Comparison of ENCODE assay signal across 28 cellular contexts in genomic region chr3:69137006-69137405, GRCh38. TPM values are rescaled to one million over a fixed set of nuclear protein-coding genes. Genes with fewer than 3 reads are reported as not detected.
"Had no signal": no experiment of that assay in that cellular context is flagged by ENCODE, and none has a peak within 500 bp of the region (broad histone marks: within the 10 kb centered on the region; RNA-seq: fewer than 3 reads in every experiment).

No MANE protein-coding gene starts in this region.

- H3K4me1 Mint-ChIP-seq: activated naive CD8-positive, alpha-beta T cell treated with anti-CD3 and anti-CD28 coated beads, Interleukin-2, amount 10 ng/mL, durations not matched to agents 7 days and 5 days; WTC11 had no signal

- DNase-seq: activated CD4-positive, alpha-beta T cell treated with anti-CD3 and anti-CD28 coated beads for 48 hours; activated CD4-positive, alpha-beta T cell treated with anti-CD3 and anti-CD28 coated beads, Interleukin-2, amount 50 U/mL, for 4 hours; activated CD4-positive, CD25-positive, alpha-beta regulatory T cell treated with anti-CD3 and anti-CD28 coated beads, Interleukin-2, amount 50 U/mL, for 72 hours; activated CD8-positive, alpha-beta memory T cell treated with anti-CD3 and anti-CD28 coated beads, Interleukin-2, amount 50 U/mL, for 48 hours; activated CD8-positive, alpha-beta T cell treated with anti-CD3 and anti-CD28 coated beads, Interleukin-2, amount 10 ng/mL, durations not matched to agents 7 days and 5 days; activated naive CD4-positive, alpha-beta T cell treated with anti-CD3 and anti-CD28 coated beads, Interleukin-2, amount 50 U/mL, for 16 hours; activated naive CD8-positive, alpha-beta T cell treated with anti-CD3 and anti-CD28 coated beads, Interleukin-2, amount 10 ng/mL, durations not matched to agents 7 days and 5 days; activated T-cell treated with anti-CD3 and anti-CD28 coated beads, Interleukin-2, amount 50 U/mL, for 1 hour; MG63; MV-4-11; NCI-H1092 treated with DMSO at 0.1 percent for 48 hours; NCI-H1417 treated with DMSO at 0.1 percent for 48 hours; NCI-H1694; NCI-H2029; NCI-H2107; NCI-H2171 treated with DMSO at 0.1 percent for 48 hours; NCI-H345; NCI-H510A; NCI-H526 treated with DMSO at 0.1 percent for 48 hours; NCI-H82; SIG-M5 had no signal

- H3K27ac Mint-ChIP-seq: activated CD8-positive, alpha-beta T cell treated with anti-CD3 and anti-CD28 coated beads, Interleukin-2, amount 10 ng/mL, durations not matched to agents 7 days and 5 days; activated naive CD8-positive, alpha-beta T cell treated with anti-CD3 and anti-CD28 coated beads, Interleukin-2, amount 10 ng/mL, durations not matched to agents 7 days and 5 days; T-helper 2 cell treated with Interferon-gamma antibody and Interleukin-4, amounts not matched to agents 5 μg/mL and 100 μg/mL, for 36 hours; WTC11 had no signal

- H3K9me3 Mint-ChIP-seq: activated naive CD8-positive, alpha-beta T cell treated with anti-CD3 and anti-CD28 coated beads, Interleukin-2, amount 10 ng/mL, durations not matched to agents 7 days and 5 days; brain; T-helper 2 cell treated with Interferon-gamma antibody and Interleukin-4, amounts not matched to agents 5 μg/mL and 100 μg/mL, for 36 hours had no signal

- H3K4me3 Mint-ChIP-seq: activated CD8-positive, alpha-beta T cell treated with anti-CD3 and anti-CD28 coated beads, Interleukin-2, amount 10 ng/mL, durations not matched to agents 7 days and 5 days; activated naive CD8-positive, alpha-beta T cell treated with anti-CD3 and anti-CD28 coated beads, Interleukin-2, amount 10 ng/mL, durations not matched to agents 7 days and 5 days; brain; T-helper 2 cell treated with Interferon-gamma antibody and Interleukin-4, amounts not matched to agents 5 μg/mL and 100 μg/mL, for 36 hours; WTC11 had no signal

- ATAC-seq: activated CD8-positive, alpha-beta T cell treated with anti-CD3 and anti-CD28 coated beads, Interleukin-2, amount 10 ng/mL, durations not matched to agents 7 days and 5 days; WTC11 had no signal

- H3K4me3 ChIP-seq: ascending aorta, MG63 had no signal

- H3K36me3 Mint-ChIP-seq: activated naive CD8-positive, alpha-beta T cell treated with anti-CD3 and anti-CD28 coated beads, Interleukin-2, amount 10 ng/mL, durations not matched to agents 7 days and 5 days; brain; WTC11 had no signal

- H3K9me3 ChIP-seq: ascending aorta, MG63 had no signal

- H3K27me3 ChIP-seq: ascending aorta, MG63 had no signal

- H3K27ac ChIP-seq: ascending aorta had no signal

- H3K4me1 ChIP-seq: ascending aorta had no signal

- H3K36me3 ChIP-seq: ascending aorta, MG63 had no signal

RNA-seq across cellular contexts. Expression of gene LMOD3, which starts 14.6 kb away (rescaled TPM):
- total RNA-seq: activated CD8-positive, alpha-beta T cell treated with anti-CD3 and anti-CD28 coated beads, Interleukin-2, amount 10 ng/mL, durations not matched to agents 7 days and 5 days; activated naive CD8-positive, alpha-beta T cell treated with anti-CD3 and anti-CD28 coated beads, Interleukin-2, amount 10 ng/mL, durations not matched to agents 7 days and 5 days; ascending aorta; OCI-LY7; RPMI7951; T-helper 1 cell treated with Interleukin-12 subunit alpha and Interleukin-12 subunit beta and Interleukin-4 antibody, amounts not matched to agents 30 ng/mL and 1 ng/mL, for 36 hours; WTC11 had no signal
